In genomic region chr17:17706140-17707060, GRCh38 we compare ENCODE assay signal across 17 cellular contexts. TPM values are rescaled to one million over a fixed set of nuclear protein-coding genes. Genes with fewer than 3 reads are reported as not detected.
DNase-seq lines count a peak whose midpoint lies in the region; ATAC-seq, FAIRE-seq and TF ChIP-seq lines count a peak whose summit lies in the region.
"Had no signal": no experiment of that assay in that cellular context is flagged by ENCODE, and none has a peak within 500 bp of the region (broad histone marks: within the 10 kb centered on the region; RNA-seq: fewer than 3 reads in every experiment).

No MANE protein-coding gene starts in this region.

- H3K4me1 Mint-ChIP-seq in endothelial cell (ENCODE audit: unreplicated experiment): peaks cover 20% of the 10 kb centered on the region

- H3K9me3 Mint-ChIP-seq in endothelial cell (ENCODE audit: unreplicated experiment): no peaks in the 10 kb centered on the region
- H3K9me3 Mint-ChIP-seq: activated T-helper 2 cell treated with anti-CD3 and anti-CD28 coated beads, Interferon-gamma antibody, Interleukin-2, Interleukin-4, amounts not matched to agents 10 μg/mL and 5 μg/mL and 100 μg/mL, durations not matched to agents 14 hours and 24 hours and 36 hours had no signal

- no peak overlapping the region for H3K4me3 ChIP-seq in BLaER1
- no peak overlapping the region for H3K4me3 ChIP-seq in Peyer's patch
- H3K4me3 ChIP-seq in osteoblast (ENCODE audit: insufficient read depth, low read length): no peak overlapping the region
- H3K4me3 ChIP-seq: mucosa of descending colon, sigmoid colon, SJSA1 had no signal

- H2AFZ ChIP-seq in osteoblast (ENCODE audit: low read length): no peak overlapping the region

- H3K9ac ChIP-seq in BLaER1: no peak overlapping the region

- H3K27me3 ChIP-seq in BLaER1: no peaks in the 10 kb centered on the region
- no peaks in the 10 kb centered on the region for H3K27me3 ChIP-seq in Peyer's patch
- no peaks in the 10 kb centered on the region for H3K27me3 ChIP-seq in osteoblast (ENCODE audit: insufficient read depth, low read length)
- H3K27me3 ChIP-seq: foreskin keratinocyte, sigmoid colon, SJSA1 had no signal

- H3K9me3 ChIP-seq in BLaER1 (no peaks in the 10 kb centered on the region), Peyer's patch (no peaks in the 10 kb centered on the region), osteoblast (ENCODE audit: low read depth, low read length) (no peaks in the 10 kb centered on the region)
- H3K9me3 ChIP-seq: mucosa of descending colon, sigmoid colon, SJSA1 had no signal

- no peak for ATAC-seq in GM18909 (IDR thresholded peaks at IDR 0.05; ENCODE audit: poor library complexity, unreplicated experiment)
- ATAC-seq: activated CD4-positive, CD25-positive, alpha-beta regulatory T cell treated with anti-CD3 and anti-CD28 coated beads, Interleukin-2, amount 50 U/mL, for 24 hours; foreskin keratinocyte; mucosa of descending colon; PC-3 had no signal

- peak overlapping the region; percentile 61 for H3K27ac Mint-ChIP-seq in endothelial cell (ENCODE audit: unreplicated experiment)
- H3K27ac Mint-ChIP-seq: activated T-helper 2 cell treated with anti-CD3 and anti-CD28 coated beads, Interferon-gamma antibody, Interleukin-2, Interleukin-4, amounts not matched to agents 10 μg/mL and 5 μg/mL and 100 μg/mL, durations not matched to agents 14 hours and 24 hours and 36 hours had no signal

- FAIRE-seq in GM12891 (lab: Jason Lieb, UNC): no peak

- H3K79me2 ChIP-seq in osteoblast (ENCODE audit: insufficient read depth, low read length): peaks cover 91% of the 10 kb centered on the region

- H3K36me3 Mint-ChIP-seq in endothelial cell (ENCODE audit: low read depth, unreplicated experiment): peaks cover 12% of the 10 kb centered on the region

- H3K4me1 ChIP-seq in BLaER1 (peaks cover 95% of the 10 kb centered on the region), Peyer's patch (peaks cover 0 to 29% (median 0%) of the 10 kb centered on the region in 4 donors), osteoblast (ENCODE audit: insufficient read depth, low read length) (peaks cover 27% of the 10 kb centered on the region)

- peak overlapping the region; percentile 56 for H3K4me3 Mint-ChIP-seq in endothelial cell (ENCODE audit: unreplicated experiment)

- DNase-seq in Peyer's patch (peak in 2 of 3 donors; percentile 65 to 69), endothelial cell (ENCODE audit: low spot score) (no peak), osteoblast (ENCODE audit: insufficient read length, low spot score, missing footprints) (peak; percentile 95), GM12891 (ENCODE audit: insufficient read length, low spot score) (no peak)
- DNase-seq in stimulated activated CD4-positive, alpha-beta T cell treated with anti-CD3 and anti-CD28 coated beads, Interleukin-2, amount 100 ng/mL, for 48 hours: no peak
- DNase-seq: foreskin keratinocyte; mucosa of descending colon; NCI-H1436; NCI-H774; PC-3; sigmoid colon; stimulated activated CD4-positive, alpha-beta T cell treated with anti-CD3 and anti-CD28 coated beads, Interleukin-2, amount 100 ng/mL, for 24 hours had no signal

- H3K4me2 ChIP-seq in BLaER1 (peak overlapping the region; percentile 31), osteoblast (ENCODE audit: insufficient read depth, low read length) (no peak overlapping the region)

- TF ChIP-seq CTCF in Peyer's patch (IDR thresholded peaks at IDR 0.05) (no peak), endothelial cell (IDR thresholded peaks at IDR 0.05; ENCODE audit: unreplicated experiment) (no peak), osteoblast (IDR thresholded peaks at IDR 0.05; ENCODE audit: extremely low read depth, low read depth, low read length) (no peak)

- no peak for TF ChIP-seq POLR2A in Peyer's patch (IDR thresholded peaks at IDR 0.05)
- no peak for TF ChIP-seq POLR2A in GM12891 (IDR thresholded peaks at IDR 0.05; ENCODE audit: low read depth, low read length)

- H3K36me3 ChIP-seq in BLaER1 (peaks cover 68% of the 10 kb centered on the region), Peyer's patch (no peaks in the 10 kb centered on the region), osteoblast (ENCODE audit: insufficient read depth, low read length) (no peaks in the 10 kb centered on the region)
- H3K36me3 ChIP-seq: sigmoid colon had no signal

- H3K27me3 Mint-ChIP-seq in endothelial cell (ENCODE audit: unreplicated experiment): peaks cover 16% of the 10 kb centered on the region

- H3K27ac ChIP-seq in BLaER1 (no peak overlapping the region; the same call in 1 of the 2 replicates), Peyer's patch (peak overlapping the region in 1 of 4 donors; percentile 12), osteoblast (ENCODE audit: low read depth, low read length) (no peak overlapping the region)
- H3K27ac ChIP-seq: foreskin keratinocyte, SJSA1 had no signal

- H4K20me1 ChIP-seq in BLaER1 (peaks cover 100% of the 10 kb centered on the region), osteoblast (ENCODE audit: insufficient read depth, low read length) (peaks cover 28% of the 10 kb centered on the region)

TF ChIP-seq in GM12891, 5 proteins besides CTCF, POLR2A, EP300 and RAD21:
- TF ChIP-seq PAX5 (IDR thresholded peaks at IDR 0.05; ENCODE audit: insufficient read depth, low read length, severe bottlenecking) (no peak), POLR2AphosphoS5 (IDR thresholded peaks at IDR 0.05; ENCODE audit: low read depth, low read length) (no peak), TAF1 (IDR thresholded peaks at IDR 0.05; ENCODE audit: low read depth, low read length) (no peak)
TF ChIP-seq in GM12891: peak in this region for 0.

RNA-seq across cellular contexts. Expression of gene RAI1, which starts 25.1 kb away (rescaled TPM):
- total RNA-seq in Peyer's patch: 10 to 100 TPM; 12.8 to 51.2 (median 47.6) TPM
- total RNA-seq in endothelial cell (ENCODE audit: unreplicated experiment): 46.2 TPM
- total RNA-seq in osteoblast: 14.4 and 15.6 TPM in 2 replicates
- polyA plus RNA-seq in GM12891 (2012; ENCODE audit: low read depth, missing spikeins): 7.1 TPM

Comparison
In these comparisons a context has a peak if more than half of its experiments do, and no peak if none do; other contexts are left out.
1. DNase-seq: peak in Peyer's patch (2 of 3) and osteoblast (single experiment); none in endothelial cell (single experiment), GM12891 (single experiment) and stimulated activated CD4-positive, alpha-beta T cell treated with anti-CD3 and anti-CD28 coated beads, Interleukin-2, amount 100 ng/mL, for 48 hours (0 of 2).